Comparison of ENCODE assay signal across 16 cellular contexts in genomic region chr12:1282670-1283361, GRCh38.
A peak's percentile ranks its signal among the peaks of the same experiment; 100 is the strongest.
DNase-seq lines count a peak whose midpoint lies in the region; ATAC-seq and TF ChIP-seq lines count a peak whose summit lies in the region.
"Had no signal": no experiment of that assay in that cellular context is flagged by ENCODE, and none has a peak within 500 bp of the region (broad histone marks: within the 10 kb centered on the region; RNA-seq: fewer than 3 reads in every experiment).

No MANE protein-coding gene starts in this region.

- peaks cover 35% of the 10 kb centered on the region for H3K4me1 Mint-ChIP-seq in neural progenitor cell

- DNase-seq in AG09309 (ENCODE audit: low read depth) = peak; percentile 27
- DNase-seq in NCI-H524 (lab: John Stamatoyannopoulos, UW) = peak; percentile 1 to 35
- DNase-seq in fibroblast of peridontal ligament (ENCODE audit: extremely low read depth) = peak; percentile 56
- no peak for DNase-seq in neural progenitor cell (ENCODE audit: low spot score)
- DNase-seq in NCI-H1436 treated with DMSO at 0.1 percent for 48 hours (lab: John Stamatoyannopoulos, UW) = no peak
- no peak for DNase-seq in NCI-H128 (lab: John Stamatoyannopoulos, UW; ENCODE audit: unreplicated experiment)
- DNase-seq: ACHN, DMS53, foreskin keratinocyte, GOT3, NCI-H748 treated with DMSO at 0.1 percent for 48 hours, SHP77 had no signal

- H3K27me3 ChIP-seq in neural progenitor cell = no peaks in the 10 kb centered on the region
- H3K27me3 ChIP-seq: foreskin keratinocyte had no signal

- H3K9me3 ChIP-seq in neural progenitor cell (ENCODE audit: low read depth) = no peaks in the 10 kb centered on the region

- peaks cover 19% of the 10 kb centered on the region for H3K4me1 ChIP-seq in neural progenitor cell
- H3K4me1 ChIP-seq: foreskin keratinocyte had no signal

- H3K4me3 ChIP-seq in AG09309 (ENCODE audit: control insufficient read depth, low read depth, low read length) (no peak overlapping the region), neural progenitor cell (no peak overlapping the region)

- no peak overlapping the region for H3K4me3 Mint-ChIP-seq in neural progenitor cell
- H3K4me3 Mint-ChIP-seq: activated naive CD4-positive, alpha-beta T cell treated with anti-CD3 and anti-CD28 coated beads, Interleukin-2, amount 50 U/mL, for 24 hours; neural crest cell had no signal

- H3K9ac ChIP-seq in neural progenitor cell = no peak overlapping the region

- H4K20me1 ChIP-seq in neural progenitor cell (ENCODE audit: low read depth) = no peaks in the 10 kb centered on the region

- peaks cover 3% of the 10 kb centered on the region for H3K9me3 Mint-ChIP-seq in neural progenitor cell
- H3K9me3 Mint-ChIP-seq: activated naive CD4-positive, alpha-beta T cell treated with anti-CD3 and anti-CD28 coated beads, Interleukin-2, amount 50 U/mL, for 24 hours; neural crest cell had no signal

- no peaks in the 10 kb centered on the region for H3K79me2 ChIP-seq in neural progenitor cell (ENCODE audit: low read depth)

- peaks cover 8% of the 10 kb centered on the region for H3K36me3 Mint-ChIP-seq in neural progenitor cell

- H3F3A ChIP-seq in neural progenitor cell (ENCODE audit: low read depth) = peaks cover 10% of the 10 kb centered on the region

- H3K27ac Mint-ChIP-seq in neural progenitor cell = peak overlapping the region; percentile 57
- H3K27ac Mint-ChIP-seq: activated naive CD4-positive, alpha-beta T cell treated with anti-CD3 and anti-CD28 coated beads, Interleukin-2, amount 50 U/mL, for 24 hours had no signal

- TF ChIP-seq CTCF in AG09309 (IDR thresholded peaks at IDR 0.05; ENCODE audit: control insufficient read depth, insufficient read depth, low read depth, low read length, missing control alignments) (no peak), neural progenitor cell (IDR thresholded peaks at IDR 0.05) (no peak)

- no peak for ATAC-seq in HG03378 (IDR thresholded peaks at IDR 0.05; ENCODE audit: unreplicated experiment)
- no peak for ATAC-seq in GM18858 (IDR thresholded peaks at IDR 0.05; ENCODE audit: unreplicated experiment)
- ATAC-seq: foreskin keratinocyte had no signal

- H3K27ac ChIP-seq in neural progenitor cell = no peak overlapping the region
- H3K27ac ChIP-seq: foreskin keratinocyte had no signal

- H3K27me3 Mint-ChIP-seq in neural progenitor cell (ENCODE audit: insufficient read depth, low read depth) = no peaks in the 10 kb centered on the region
- H3K27me3 Mint-ChIP-seq: activated naive CD4-positive, alpha-beta T cell treated with anti-CD3 and anti-CD28 coated beads, Interleukin-2, amount 50 U/mL, for 24 hours had no signal

- H3K4me2 ChIP-seq in neural progenitor cell = no peak overlapping the region

- H2AFZ ChIP-seq in neural progenitor cell (replicated peaks) = no peak overlapping the region

- H3K36me3 ChIP-seq in neural progenitor cell = no peaks in the 10 kb centered on the region

Comparison
In these comparisons a context has a peak if more than half of its experiments do, and no peak if none do; other contexts are left out.
1. DNase-seq: peak in AG09309 (single experiment), NCI-H524 (2 of 2) and fibroblast of peridontal ligament (single experiment); none in neural progenitor cell (single experiment), NCI-H1436 treated with DMSO at 0.1 percent for 48 hours (single experiment) and NCI-H128 (single experiment).